In genomic region chr14:31951638-31951964, GRCh38 we compare ENCODE assay signal across 1 cellular context.
TF ChIP-seq lines count a peak whose summit lies in the region.

No MANE protein-coding gene starts in this region.

TF ChIP-seq in H1, 55 proteins besides CTCF, POLR2A, EP300 and RAD21:
- TF ChIP-seq NRF1 (IDR thresholded peaks at IDR 0.05; ENCODE audit: low read depth, low read length) (no peak), BRCA1 (IDR thresholded peaks at IDR 0.05; ENCODE audit: low read depth, low read length) (no peak), HDAC2 (IDR thresholded peaks at IDR 0.05; ENCODE audit: borderline replicate concordance in 1 of 2, low read depth in 2 of 2, low read length in 2 of 2) (no peak), RBBP5 (IDR thresholded peaks at IDR 0.05; ENCODE audit: borderline replicate concordance, low read depth, low read length) (no peak), KDM4A (IDR thresholded peaks at IDR 0.05; ENCODE audit: low read depth, low read length, severe bottlenecking) (no peak), SP2 (IDR thresholded peaks at IDR 0.05; ENCODE audit: low read length) (no peak), BACH1 (IDR thresholded peaks at IDR 0.05; ENCODE audit: low read length) (no peak), TCF12 (IDR thresholded peaks at IDR 0.05; ENCODE audit: low read depth, low read length) (no peak), BCL11A (IDR thresholded peaks at IDR 0.05; ENCODE audit: low read depth in 2 of 2, low read length in 2 of 2) (no peak), CHD2 (IDR thresholded peaks at IDR 0.05; ENCODE audit: low read length) (no peak), CEBPB (IDR thresholded peaks at IDR 0.05; ENCODE audit: low read depth, low read length) (no peak), NANOG (IDR thresholded peaks at IDR 0.05; ENCODE audit: insufficient read depth, low read depth, low read length, poor library complexity, severe bottlenecking) (no peak)
